Comparison of ENCODE assay signal across 8 cellular contexts in the genomic region with DNA sequence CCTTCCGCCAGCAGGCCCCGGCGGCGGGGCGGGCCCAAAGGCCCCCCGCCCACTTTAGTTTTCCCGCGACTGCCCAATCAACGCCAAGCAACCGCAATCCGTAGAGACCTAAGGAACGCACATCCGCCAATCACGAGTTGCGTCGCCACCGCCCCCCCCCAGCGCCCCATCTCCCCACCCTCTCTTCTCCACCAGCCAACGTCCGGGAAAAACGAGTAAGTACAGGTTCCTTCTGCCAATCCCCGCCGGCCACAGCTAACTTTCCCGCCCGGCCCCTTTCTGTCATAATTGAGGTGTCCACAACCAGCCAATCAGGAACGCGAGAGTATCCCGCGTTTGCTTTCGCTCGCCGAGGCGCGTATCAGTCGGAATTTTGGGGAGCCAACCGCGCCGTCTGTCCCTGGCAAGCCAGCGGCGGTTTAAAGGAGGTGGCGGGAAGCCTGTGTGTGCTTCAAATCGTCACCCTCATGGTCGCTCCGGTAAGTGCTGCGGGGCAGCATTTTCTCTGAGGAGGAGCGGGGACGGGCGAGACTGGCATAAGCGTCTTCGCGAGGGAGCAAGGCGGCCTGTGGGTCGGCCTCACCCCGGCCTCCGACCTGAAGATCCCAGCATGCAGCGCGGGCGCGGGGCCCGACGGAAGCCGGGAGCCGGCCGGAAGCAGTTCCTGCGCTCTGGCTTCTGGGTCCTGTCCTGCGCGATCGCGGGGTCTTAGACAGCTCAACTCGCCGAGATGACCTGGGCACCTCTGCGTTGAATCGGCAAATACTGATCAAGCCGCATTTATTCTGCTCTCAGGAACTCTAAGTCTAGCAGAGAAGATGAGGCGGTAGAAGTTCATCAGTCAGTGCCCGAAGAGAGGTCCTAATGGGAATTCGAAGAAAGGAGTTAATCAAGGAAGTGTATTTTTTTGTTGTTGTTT. TPM values are rescaled to one million over a fixed set of nuclear protein-coding genes. Genes with fewer than 3 reads are reported as not detected.
DNase-seq lines count a peak whose midpoint lies in the region; ATAC-seq and TF ChIP-seq lines count a peak whose summit lies in the region.

A gene with protein sequence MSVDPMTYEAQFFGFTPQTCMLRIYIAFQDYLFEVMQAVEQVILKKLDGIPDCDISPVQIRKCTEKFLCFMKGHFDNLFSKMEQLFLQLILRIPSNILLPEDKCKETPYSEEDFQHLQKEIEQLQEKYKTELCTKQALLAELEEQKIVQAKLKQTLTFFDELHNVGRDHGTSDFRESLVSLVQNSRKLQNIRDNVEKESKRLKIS (plus strand): TSS at position 361 of the 919 bp plus-strand sequence. CDS start 2,297 bp downstream, outside the sequence.

- H3K27ac ChIP-seq in coronary artery = peak within 1 kb of the TSS; percentile 98

- no peaks in the 10 kb centered on the region for H3K27me3 Mint-ChIP-seq in activated CD4-positive, alpha-beta T cell treated with anti-CD3 and anti-CD28 coated beads, Interleukin-2, amount 10 ng/mL, durations not matched to agents 24 days and 14 days

- no peaks in the 10 kb centered on the region for H3K9me3 Mint-ChIP-seq in activated CD4-positive, alpha-beta T cell treated with anti-CD3 and anti-CD28 coated beads, Interleukin-2, amount 10 ng/mL, durations not matched to agents 24 days and 14 days

- no peaks in the 10 kb centered on the region for H3K9me3 ChIP-seq in BE2C

- no peaks in the 10 kb centered on the region for H3K27me3 ChIP-seq in BE2C

- peaks cover 8% of the 10 kb centered on the region for H3K36me3 ChIP-seq in BE2C

- ATAC-seq in GM19324 (IDR thresholded peaks at IDR 0.05; ENCODE audit: low FRiP score, unreplicated experiment) = peak; percentile 84
- peak; percentile 47 for ATAC-seq in HG03469 (IDR thresholded peaks at IDR 0.05; ENCODE audit: unreplicated experiment)
- ATAC-seq in left colon = peak; percentile 93

- DNase-seq in BE2C (peak; percentile 93), NCI-H526 treated with DMSO at 0.1 percent for 48 hours (lab: John Stamatoyannopoulos, UW) (peak; percentile 90), coronary artery (ENCODE audit: low spot score) (peak; percentile 100), left colon (peak; percentile 97 to 99)
- DNase-seq in activated CD4-positive, alpha-beta T cell treated with anti-CD3 and anti-CD28 coated beads, Interleukin-2, amount 10 ng/mL, durations not matched to agents 24 days and 14 days = peak; percentile 99
- DNase-seq in stimulated activated CD4-positive, alpha-beta T cell treated with anti-CD3 and anti-CD28 coated beads, Interleukin-1b, Interleukin-23, amount 100 ng/mL, for 48 hours = peak; percentile 99

- peak within 1 kb of the TSS; percentile 99 for H3K27ac Mint-ChIP-seq in activated CD4-positive, alpha-beta T cell treated with anti-CD3 and anti-CD28 coated beads, Interleukin-2, amount 10 ng/mL, durations not matched to agents 24 days and 14 days

- H3K4me1 Mint-ChIP-seq in activated CD4-positive, alpha-beta T cell treated with anti-CD3 and anti-CD28 coated beads, Interleukin-2, amount 10 ng/mL, durations not matched to agents 24 days and 14 days = peaks cover 52% of the 10 kb centered on the region

- TF ChIP-seq CTCF in BE2C (IDR thresholded peaks at IDR 0.05; ENCODE audit: low read depth, low read length) (no peak), coronary artery (IDR thresholded peaks at IDR 0.05) (no peak)

- peaks cover 66% of the 10 kb centered on the region for H3K36me3 Mint-ChIP-seq in activated CD4-positive, alpha-beta T cell treated with anti-CD3 and anti-CD28 coated beads, Interleukin-2, amount 10 ng/mL, durations not matched to agents 24 days and 14 days (ENCODE audit: low read depth)

- intact Hi-C loops in activated CD4-positive, alpha-beta T cell treated with anti-CD3 and anti-CD28 coated beads, Interleukin-2, amount 10 ng/mL, durations not matched to agents 24 days and 14 days (cut with micrococcal nuclease) = loop anchor here (1.0 to 5.0 kb wide), 6 partner anchors 18 to 1166 kb away; a partner anchor contains a TSS
- intact Hi-C loops in left colon (cut with DNase I, micrococcal nuclease) = no loop called here

- H3K4me1 ChIP-seq in BE2C = no peaks in the 10 kb centered on the region

- H3K4me3 Mint-ChIP-seq in activated CD4-positive, alpha-beta T cell treated with anti-CD3 and anti-CD28 coated beads, Interleukin-2, amount 10 ng/mL, durations not matched to agents 24 days and 14 days = peak within 1 kb of the TSS; percentile 98

- peak within 1 kb of the TSS; percentile 85 for H3K4me3 ChIP-seq in BE2C (ENCODE audit: low read depth, low read length)
- H3K4me3 ChIP-seq in coronary artery = peak within 1 kb of the TSS; percentile 84

RNA-seq across cellular contexts. Expression of the gene that starts here (rescaled TPM):
- polyA plus RNA-seq in BE2C (2012; ENCODE audit: insufficient read depth, insufficient read length, low read depth) = 18.3 TPM
- 37.8 and 39.2 TPM in 2 replicates for total RNA-seq in activated CD4-positive, alpha-beta T cell treated with anti-CD3 and anti-CD28 coated beads, Interleukin-2, amount 10 ng/mL, durations not matched to agents 24 days and 14 days
- total RNA-seq in left colon = 10 to 100 TPM; 10.7 to 11.6 TPM

Comparison
In these comparisons a context has a peak if more than half of its experiments do, and no peak if none do; other contexts are left out.
1. Peak in every context shown above with its lines: DNase-seq, ATAC-seq, H3K4me3 ChIP-seq and H3K27ac ChIP-seq.